In the genomic region with DNA sequence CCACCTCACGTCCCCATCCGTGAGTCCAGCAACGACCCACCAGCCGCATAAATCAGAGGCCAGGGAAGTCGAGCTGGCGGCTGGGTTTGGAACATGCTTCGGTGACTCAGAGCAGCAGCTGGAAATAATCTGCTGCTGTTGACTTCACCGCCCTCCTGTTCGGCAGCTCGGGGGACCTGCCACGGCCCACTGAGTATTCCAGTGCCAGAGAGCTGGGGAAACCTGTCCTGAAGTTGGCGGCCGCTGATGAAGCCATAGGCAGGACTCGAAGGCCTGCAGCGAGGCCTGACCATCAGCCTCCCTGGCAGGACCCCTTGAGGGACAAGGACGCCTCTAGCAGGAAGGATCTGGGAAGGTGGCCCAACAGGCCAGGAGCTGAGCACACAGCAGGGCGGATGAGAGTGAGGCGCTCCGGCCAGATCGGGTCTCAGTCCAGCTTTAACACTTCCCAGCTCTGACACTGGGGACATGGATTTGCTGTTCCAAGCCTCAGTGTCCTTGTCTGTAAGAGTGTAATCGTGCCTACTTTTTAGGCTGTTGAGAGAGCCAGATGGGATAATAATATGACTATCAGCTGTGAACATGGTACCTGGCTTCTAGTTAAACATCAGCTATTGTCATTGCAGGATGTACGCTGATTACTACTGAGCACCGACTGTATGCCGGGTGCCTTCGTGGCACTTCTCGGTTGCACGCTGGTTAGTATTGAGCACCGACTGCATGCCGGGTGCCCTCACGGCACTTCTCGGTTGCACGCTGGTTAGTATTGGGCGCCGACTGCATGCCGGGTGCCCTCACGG, we compare ENCODE assay signal across 10 cellular contexts. TPM values are rescaled to one million over a fixed set of nuclear protein-coding genes. Genes with fewer than 3 reads are reported as not detected.
DNase-seq lines count a peak whose midpoint lies in the region; ATAC-seq and TF ChIP-seq lines count a peak whose summit lies in the region.
"Had no signal": no experiment of that assay in that cellular context is flagged by ENCODE, and none has a peak within 500 bp of the region (broad histone marks: within the 10 kb centered on the region; RNA-seq: fewer than 3 reads in every experiment).

No MANE protein-coding gene starts in this region.

- no peak for TF ChIP-seq CTCF in HEK293 (tag by site-specific recombination; IDR thresholded peaks at IDR 0.05)
- TF ChIP-seq CTCF in body of pancreas (IDR thresholded peaks at IDR 0.05): no peak
- TF ChIP-seq CTCF in thoracic aorta (IDR thresholded peaks at IDR 0.05): no peak

- no peak overlapping the region for H3K4me3 ChIP-seq in HEK293 (ENCODE audit: low read depth, low read length)
- no peak overlapping the region for H3K4me3 ChIP-seq in body of pancreas
- no peak overlapping the region for H3K4me3 ChIP-seq in thoracic aorta

- H3K27ac ChIP-seq in HEK293 (ENCODE audit: extremely low read depth, low read depth, low read length) (no peak overlapping the region), body of pancreas (no peak overlapping the region), thoracic aorta (peak overlapping the region; percentile 51 to 79)

- POLR2A ChIA-PET in HEK293 (lab: Yijun Ruan, JAX): interaction anchor here (0.6 kb wide), 1 partner anchor 14 kb away, joined by 3 read pairs; no protein-coding TSS in a partner anchor

- 83 to 86% methylated on average over 25 to 36 of the region's 36 CpGs for WGBS in body of pancreas, 2 donors

- no peaks in the 10 kb centered on the region for H3K4me1 ChIP-seq in HEK293 (ENCODE audit: control insufficient read depth, insufficient read depth, low read length)
- H3K4me1 ChIP-seq in body of pancreas: peaks cover 36% of the 10 kb centered on the region
- H3K4me1 ChIP-seq in thoracic aorta (ENCODE audit: control insufficient read depth in 1 of 2, low read depth in 2 of 2): peaks cover 29 to 70% of the 10 kb centered on the region in 2 donors

- H3K27me3 Mint-ChIP-seq in stimulated activated naive CD8-positive, alpha-beta T cell treated with anti-CD3 and anti-CD28 coated beads, Interleukin-15, amount 100 ng/mL, for 72 hours: peaks cover 11% of the 10 kb centered on the region
- H3K27me3 Mint-ChIP-seq in activated naive CD8-positive, alpha-beta T cell treated with anti-CD3 and anti-CD28 coated beads for 36 hours: peaks cover 6% of the 10 kb centered on the region

- no peaks in the 10 kb centered on the region for H3K9me3 ChIP-seq in HEK293 (ENCODE audit: control insufficient read depth, insufficient read depth, low read depth, low read length)
- no peaks in the 10 kb centered on the region for H3K9me3 ChIP-seq in body of pancreas
- no peaks in the 10 kb centered on the region for H3K9me3 ChIP-seq in thoracic aorta

- H3K9me3 Mint-ChIP-seq in stimulated activated naive CD8-positive, alpha-beta T cell treated with anti-CD3 and anti-CD28 coated beads, Interleukin-15, amount 100 ng/mL, for 72 hours: no peaks in the 10 kb centered on the region
- no peaks in the 10 kb centered on the region for H3K9me3 Mint-ChIP-seq in activated naive CD8-positive, alpha-beta T cell treated with anti-CD3 and anti-CD28 coated beads for 36 hours

- TF ChIP-seq POLR2A in body of pancreas (IDR thresholded peaks at IDR 0.05): no peak

- no peak overlapping the region for H3K4me3 Mint-ChIP-seq in stimulated activated naive CD8-positive, alpha-beta T cell treated with anti-CD3 and anti-CD28 coated beads, Interleukin-15, amount 100 ng/mL, for 72 hours
- H3K4me3 Mint-ChIP-seq in activated naive CD8-positive, alpha-beta T cell treated with anti-CD3 and anti-CD28 coated beads for 36 hours: no peak overlapping the region

- H3K36me3 Mint-ChIP-seq in activated naive CD8-positive, alpha-beta T cell treated with anti-CD3 and anti-CD28 coated beads for 36 hours: no peaks in the 10 kb centered on the region

- intact Hi-C loops in body of pancreas (cut with DNase I): no loop called here

- H3K36me3 ChIP-seq in HEK293 (ENCODE audit: control insufficient read depth in 2 of 2, insufficient read depth in 1 of 2, low read length in 2 of 2) (no peaks in the 10 kb centered on the region), body of pancreas (replicated peaks in 1 of 2; ENCODE audit: insufficient read depth in 1 of 2, low read depth in 2 of 2) (no peaks in the 10 kb centered on the region), thoracic aorta (no peaks in the 10 kb centered on the region)

- peak; percentile 24 for ATAC-seq in body of pancreas
- no peak for ATAC-seq in thoracic aorta (ENCODE audit: insufficient number of reproducible peaks, low FRiP score, low read depth)
- no peak for ATAC-seq in stimulated activated naive CD8-positive, alpha-beta T cell treated with anti-CD3 and anti-CD28 coated beads, Interleukin-15, amount 100 ng/mL, for 72 hours
- no peak for ATAC-seq in HG03460 (IDR thresholded peaks at IDR 0.05; ENCODE audit: unreplicated experiment)

- H3K27me3 ChIP-seq in body of pancreas: no peaks in the 10 kb centered on the region
- H3K27me3 ChIP-seq in thoracic aorta (replicated peaks; ENCODE audit: insufficient read depth): no peaks in the 10 kb centered on the region

- DNase-seq in body of pancreas: peak in 1 of 4 donors; percentile 27
- peak; percentile 15 for DNase-seq in kidney glomerular epithelial cell (lab: John Stamatoyannopoulos, UW)
- DNase-seq in thoracic aorta (ENCODE audit: low spot score): peak; percentile 49
- DNase-seq in HuH-7 (ENCODE audit: low spot score): no peak
- no peak for DNase-seq in stimulated activated naive CD8-positive, alpha-beta T cell treated with anti-CD3 and anti-CD28 coated beads, Interleukin-15, amount 100 ng/mL, for 72 hours
- no peak for DNase-seq in activated naive CD8-positive, alpha-beta T cell treated with anti-CD3 and anti-CD28 coated beads for 36 hours
- DNase-seq: activated CD4-positive, alpha-beta T cell treated with anti-CD3 and anti-CD28 coated beads, Interleukin-2, amount 50 U/mL, for 48 hours had no signal

- no peak overlapping the region for H3K27ac Mint-ChIP-seq in stimulated activated naive CD8-positive, alpha-beta T cell treated with anti-CD3 and anti-CD28 coated beads, Interleukin-15, amount 100 ng/mL, for 72 hours
- H3K27ac Mint-ChIP-seq in activated naive CD8-positive, alpha-beta T cell treated with anti-CD3 and anti-CD28 coated beads for 36 hours: no peak overlapping the region

- CTCF ChIA-PET in HEK293 (lab: Yijun Ruan, JAX): interaction anchor here (0.5 to 1.1 kb wide), 3 partner anchors 10 to 594 kb away, joined by 4 read pairs; no protein-coding TSS in a partner anchor

- peaks cover 11% of the 10 kb centered on the region for H3K4me1 Mint-ChIP-seq in stimulated activated naive CD8-positive, alpha-beta T cell treated with anti-CD3 and anti-CD28 coated beads, Interleukin-15, amount 100 ng/mL, for 72 hours
- peaks cover 7% of the 10 kb centered on the region for H3K4me1 Mint-ChIP-seq in activated naive CD8-positive, alpha-beta T cell treated with anti-CD3 and anti-CD28 coated beads for 36 hours

TF ChIP-seq in HEK293, 187 proteins besides CTCF, POLR2A, EP300 and RAD21 (continues in another document):
- TF ChIP-seq ZNF791 (tag by site-specific recombination; IDR thresholded peaks at IDR 0.05) (no peak), ZBTB6 (tag by site-specific recombination; IDR thresholded peaks at IDR 0.05) (no peak), ZNF426 (tag by site-specific recombination; IDR thresholded peaks at IDR 0.05) (no peak), ZNF664 (tag by site-specific recombination; IDR thresholded peaks at IDR 0.05) (no peak), SP3 (tag by site-specific recombination; IDR thresholded peaks at IDR 0.05) (no peak), SP2 (tag by site-specific recombination; IDR thresholded peaks at IDR 0.05) (no peak), ZNF341 (tag by site-specific recombination; IDR thresholded peaks at IDR 0.05; ENCODE audit: low read depth) (peak; percentile 80), IKZF3 (tag by site-specific recombination; IDR thresholded peaks at IDR 0.05) (no peak), ZNF76 (tag by site-specific recombination; IDR thresholded peaks at IDR 0.05; ENCODE audit: borderline replicate concordance, low read depth) (no peak)
- TF ChIP-seq, protein P1, sequence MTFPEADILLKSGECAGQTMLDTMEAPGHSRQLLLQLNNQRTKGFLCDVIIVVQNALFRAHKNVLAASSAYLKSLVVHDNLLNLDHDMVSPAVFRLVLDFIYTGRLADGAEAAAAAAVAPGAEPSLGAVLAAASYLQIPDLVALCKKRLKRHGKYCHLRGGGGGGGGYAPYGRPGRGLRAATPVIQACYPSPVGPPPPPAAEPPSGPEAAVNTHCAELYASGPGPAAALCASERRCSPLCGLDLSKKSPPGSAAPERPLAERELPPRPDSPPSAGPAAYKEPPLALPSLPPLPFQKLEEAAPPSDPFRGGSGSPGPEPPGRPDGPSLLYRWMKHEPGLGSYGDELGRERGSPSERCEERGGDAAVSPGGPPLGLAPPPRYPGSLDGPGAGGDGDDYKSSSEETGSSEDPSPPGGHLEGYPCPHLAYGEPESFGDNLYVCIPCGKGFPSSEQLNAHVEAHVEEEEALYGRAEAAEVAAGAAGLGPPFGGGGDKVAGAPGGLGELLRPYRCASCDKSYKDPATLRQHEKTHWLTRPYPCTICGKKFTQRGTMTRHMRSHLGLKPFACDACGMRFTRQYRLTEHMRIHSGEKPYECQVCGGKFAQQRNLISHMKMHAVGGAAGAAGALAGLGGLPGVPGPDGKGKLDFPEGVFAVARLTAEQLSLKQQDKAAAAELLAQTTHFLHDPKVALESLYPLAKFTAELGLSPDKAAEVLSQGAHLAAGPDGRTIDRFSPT (tag by site-specific recombination; IDR thresholded peaks at IDR 0.05): no peak

RNA-seq across cellular contexts. Expression of gene CIBAR2, which starts 50.4 kb away (rescaled TPM):
- total RNA-seq in body of pancreas (not detected), thoracic aorta (not detected)
- total RNA-seq in activated naive CD8-positive, alpha-beta T cell treated with anti-CD3 and anti-CD28 coated beads for 36 hours: not detected
- total RNA-seq: HT-29 had no signal

Comparison
In these comparisons a context has a peak if more than half of its experiments do, and no peak if none do; other contexts are left out.
1. H3K27ac ChIP-seq: peak in thoracic aorta (2 of 2); none in HEK293 (single experiment) and body of pancreas (0 of 4).
2. DNase-seq: peak in kidney glomerular epithelial cell (single experiment) and thoracic aorta (single experiment); none in HuH-7 (single experiment), stimulated activated naive CD8-positive, alpha-beta T cell treated with anti-CD3 and anti-CD28 coated beads, Interleukin-15, amount 100 ng/mL, for 72 hours (0 of 2) and activated naive CD8-positive, alpha-beta T cell treated with anti-CD3 and anti-CD28 coated beads for 36 hours (single experiment).